ENCODE assay signal across 23 cellular contexts in the genomic region with DNA sequence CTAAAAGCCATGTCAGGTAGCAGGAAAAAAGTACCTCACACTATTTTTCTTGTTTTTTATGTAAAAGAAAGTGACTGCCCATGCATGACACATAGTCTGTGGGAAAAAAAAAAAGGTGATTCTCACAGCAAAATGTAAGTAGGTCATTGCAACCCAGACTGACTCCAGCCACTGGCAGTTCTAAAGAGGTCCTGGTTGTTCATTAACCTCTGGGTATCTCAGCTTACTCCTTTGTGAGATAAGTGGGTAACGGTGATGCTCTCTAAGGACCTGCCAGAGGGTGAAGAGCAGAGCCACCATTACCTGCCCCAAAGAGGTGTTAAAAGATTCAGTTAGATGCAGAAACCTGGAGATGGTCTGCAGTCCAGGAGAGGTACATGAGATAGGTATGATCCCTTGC.
DNase-seq lines count a peak whose midpoint lies in the region; ATAC-seq, FAIRE-seq and TF ChIP-seq lines count a peak whose summit lies in the region.
"Had no signal": no experiment of that assay in that cellular context is flagged by ENCODE, and none has a peak within 500 bp of the region (broad histone marks: within the 10 kb centered on the region; RNA-seq: fewer than 3 reads in every experiment).

No MANE protein-coding gene starts in this region.

- H3K27me3 Mint-ChIP-seq in activated CD4-positive, alpha-beta T cell treated with anti-CD3 and anti-CD28 coated beads, Interleukin-2, amount 10 ng/mL, durations not matched to agents 24 days and 14 days, result no peaks in the 10 kb centered on the region
- H3K27me3 Mint-ChIP-seq in MCF 10A (ENCODE audit: insufficient read depth, unreplicated experiment), result no peaks in the 10 kb centered on the region

- H3K36me3 ChIP-seq in right lobe of liver, result no peaks in the 10 kb centered on the region
- H3K36me3 ChIP-seq in HepG2 (replicated peaks in 1 of 2; ENCODE audit: control insufficient read depth in 1 of 2, insufficient read depth in 2 of 2, low read length in 2 of 2), result no peaks in the 10 kb centered on the region
- H3K36me3 ChIP-seq in mesodermal cell (ENCODE audit: control insufficient read depth, insufficient read depth, low read length), result no peaks in the 10 kb centered on the region

- H3K27me3 ChIP-seq in right lobe of liver (no peaks in the 10 kb centered on the region), HepG2 (ENCODE audit: control insufficient read depth in 1 of 2, insufficient read depth in 2 of 2, low read length in 2 of 2) (peaks cover 0 to 3% of the 10 kb centered on the region in 2 experiments; a peak in 2 of 5 replicates)

- no peaks in the 10 kb centered on the region for H4K20me1 ChIP-seq in HepG2 (ENCODE audit: insufficient read depth, low read length)

- H3K4me2 ChIP-seq in HepG2 (ENCODE audit: low read depth, low read length), result no peak overlapping the region
- H3K4me2 ChIP-seq: SK-N-SH had no signal

- BruUV-seq in HepG2 (replicated peaks; lab: Mats Ljungman, UMichigan), result no TSS peak
- BruUV-seq in MCF 10A (replicated peaks; lab: Mats Ljungman, UMichigan), result no TSS peak

- peaks cover 0 to 19% (median 0%) of the 10 kb centered on the region in 4 donors for H3K4me1 ChIP-seq in right lobe of liver
- no peaks in the 10 kb centered on the region for H3K4me1 ChIP-seq in HepG2 (ENCODE audit: insufficient read depth, low read length)
- peaks cover 7% of the 10 kb centered on the region for H3K4me1 ChIP-seq in mesodermal cell (ENCODE audit: control insufficient read depth, insufficient read depth, low read length, poor library complexity, severe bottlenecking)

- H3K27ac Mint-ChIP-seq in activated CD4-positive, alpha-beta T cell treated with anti-CD3 and anti-CD28 coated beads, Interleukin-2, amount 10 ng/mL, durations not matched to agents 24 days and 14 days, result no peak overlapping the region
- H3K27ac Mint-ChIP-seq in MCF 10A (ENCODE audit: low read depth, unreplicated experiment), result no peak overlapping the region

- H3K4me1 Mint-ChIP-seq in activated CD4-positive, alpha-beta T cell treated with anti-CD3 and anti-CD28 coated beads, Interleukin-2, amount 10 ng/mL, durations not matched to agents 24 days and 14 days, result no peaks in the 10 kb centered on the region
- H3K4me1 Mint-ChIP-seq in MCF 10A (ENCODE audit: insufficient read depth, unreplicated experiment), result no peaks in the 10 kb centered on the region

- TF ChIP-seq CTCF in right lobe of liver (IDR thresholded peaks at IDR 0.05) (no peak), HepG2 (CRISPR knock-in tag; IDR thresholded peaks at IDR 0.05) (no peak), MCF 10A (IDR thresholded peaks at IDR 0.05; ENCODE audit: unreplicated experiment) (no peak)

- TF ChIP-seq POLR2A in right lobe of liver (IDR thresholded peaks at IDR 0.05), result no peak
- TF ChIP-seq POLR2A in HepG2 (IDR thresholded peaks at IDR 0.05; ENCODE audit: insufficient read depth in 1 of 2, low read depth in 2 of 2, low read length in 2 of 2), result no peak

- POLR2A ChIA-PET in HepG2 (lab: Yijun Ruan, JAX), result no interaction called here
- POLR2A ChIA-PET in MCF 10A (lab: Yijun Ruan, JAX), result no interaction called here

- TF ChIP-seq RAD21 in HepG2 (CRISPR knock-in tag; IDR thresholded peaks at IDR 0.05), result no peak

- no peak overlapping the region for H3K9ac ChIP-seq in HepG2 (ENCODE audit: insufficient read depth, low read depth, low read length)
- H3K9ac ChIP-seq: SK-N-SH had no signal

- intact Hi-C loops in right lobe of liver (cut with DNase I) (no loop called here), HepG2 (cut with micrococcal nuclease; ENCODE audit: unreplicated experiment) (no loop called here), MCF 10A (cut with micrococcal nuclease) (no loop called here)
- intact Hi-C loops in activated CD4-positive, alpha-beta T cell treated with anti-CD3 and anti-CD28 coated beads, Interleukin-2, amount 10 ng/mL, durations not matched to agents 24 days and 14 days (cut with micrococcal nuclease), result no loop called here

- H3K9me3 ChIP-seq in right lobe of liver (no peaks in the 10 kb centered on the region), HepG2 (ENCODE audit: low read length) (no peaks in the 10 kb centered on the region), mesodermal cell (ENCODE audit: control insufficient read depth, low read length) (no peaks in the 10 kb centered on the region)
- H3K9me3 ChIP-seq: SK-N-SH had no signal

- H3K36me3 Mint-ChIP-seq in activated CD4-positive, alpha-beta T cell treated with anti-CD3 and anti-CD28 coated beads, Interleukin-2, amount 10 ng/mL, durations not matched to agents 24 days and 14 days (ENCODE audit: low read depth), result no peaks in the 10 kb centered on the region
- peaks cover 6% of the 10 kb centered on the region for H3K36me3 Mint-ChIP-seq in MCF 10A (ENCODE audit: insufficient read depth, unreplicated experiment)

- DNase-seq in right lobe of liver (no peak), HepG2 (ENCODE audit: low spot score) (no peak), GM19239 (ENCODE audit: insufficient read length, low spot score) (no peak), MCF 10A (ENCODE audit: unreplicated experiment) (no peak)
- no peak for DNase-seq in activated CD4-positive, alpha-beta T cell treated with anti-CD3 and anti-CD28 coated beads, Interleukin-2, amount 10 ng/mL, durations not matched to agents 24 days and 14 days
- DNase-seq: 8988T, ACHN, DMS153, H7, Kasumi-1, MV-4-11, NCI-H1105, NCI-H1436 treated with DMSO at 0.1 percent for 48 hours, NCI-H187 treated with DMSO at 0.1 percent for 48 hours, NCI-H2107, NCI-H446, NCI-H524 treated with DMSO at 0.1 percent for 48 hours, NCI-H774, PC-3, SK-N-SH had no signal

- H2AFZ ChIP-seq in HepG2 (ENCODE audit: low read length), result no peak overlapping the region

- TF ChIP-seq EP300 in HepG2 (IDR thresholded peaks at IDR 0.05; ENCODE audit: low read depth in 2 of 2, low read length in 2 of 2), result no peak
- no peak for TF ChIP-seq EP300 in HepG2 (CRISPR knock-in tag; IDR thresholded peaks at IDR 0.05; ENCODE audit: borderline replicate concordance)

- no peak overlapping the region for H3K4me3 ChIP-seq in right lobe of liver
- H3K4me3 ChIP-seq in HepG2 (replicated peaks in 1 of 3; ENCODE audit: insufficient read depth in 1 of 3, low read depth in 2 of 3, low read length in 3 of 3), result no peak overlapping the region
- H3K4me3 ChIP-seq in mesodermal cell (ENCODE audit: extremely low read depth, insufficient read depth, low read length, poor library complexity, severe bottlenecking), result no peak overlapping the region
- H3K4me3 ChIP-seq: K562 had no signal

- 14% methylated on average over 1 of the region's 1 CpG for WGBS in right lobe of liver (ENCODE audit: insufficient coverage, low coverage, low lambda C conversion rate, missing lambda C conversion rate)
- WGBS in HepG2 (ENCODE audit: low lambda C conversion rate), result 0% methylated on average over 1 of the region's 1 CpG
- 100% methylated on average over 1 of the region's 1 CpG for WGBS in mesodermal cell (ENCODE audit: insufficient coverage in 2 of 2), 2 experiments

- CTCF ChIA-PET in HepG2 (lab: Yijun Ruan, JAX; ENCODE audit: low intra/inter-chr PET ratio, low total read pairs) (no interaction called here), MCF 10A (lab: Yijun Ruan, JAX) (interaction anchor here (0.6 kb wide), 1 partner anchor 52 kb away, joined by 3 read pairs; no protein-coding TSS in a partner anchor)

- H3K27ac ChIP-seq in right lobe of liver, result no peak overlapping the region
- no peak overlapping the region for H3K27ac ChIP-seq in HepG2 (ENCODE audit: extremely low read length, insufficient read depth, low read length)
- peak overlapping the region; percentile 10 for H3K27ac ChIP-seq in mesodermal cell (ENCODE audit: low read depth, low read length, severe bottlenecking)

- in situ Hi-C loops in HepG2 (cut with HindIII; ENCODE audit: extremely low pct_ligation_motif_present, low pct_unique_long_range_greater_than_20kb), result loop anchor here (5.0 kb wide), 1 partner anchor 532 kb away; a partner anchor contains a TSS

- no peak overlapping the region for H3K4me3 Mint-ChIP-seq in activated CD4-positive, alpha-beta T cell treated with anti-CD3 and anti-CD28 coated beads, Interleukin-2, amount 10 ng/mL, durations not matched to agents 24 days and 14 days
- no peak overlapping the region for H3K4me3 Mint-ChIP-seq in MCF 10A (ENCODE audit: unreplicated experiment)

- peak in 3 of 4 donors; percentile 25 to 86 (median 49) for ATAC-seq in right lobe of liver
- ATAC-seq in HepG2, result no peak
- ATAC-seq: K562, PC-3 had no signal

- H3K79me2 ChIP-seq in HepG2 (ENCODE audit: insufficient read depth, low read length), result no peaks in the 10 kb centered on the region

- no peaks in the 10 kb centered on the region for H3K9me3 Mint-ChIP-seq in activated CD4-positive, alpha-beta T cell treated with anti-CD3 and anti-CD28 coated beads, Interleukin-2, amount 10 ng/mL, durations not matched to agents 24 days and 14 days
- peaks cover 44% of the 10 kb centered on the region for H3K9me3 Mint-ChIP-seq in MCF 10A (ENCODE audit: unreplicated experiment)

- FAIRE-seq in HepG2 (lab: Jason Lieb, UNC), result no peak
- FAIRE-seq in islet of Langerhans (lab: Jason Lieb, UNC), result peak; percentile 95
- no peak for FAIRE-seq in GM19239 (lab: Jason Lieb, UNC)
- FAIRE-seq: K562 had no signal

TF ChIP-seq in HepG2, 621 proteins besides CTCF, POLR2A, EP300 and RAD21 (continues in another document):
- TF ChIP-seq, protein P1, sequence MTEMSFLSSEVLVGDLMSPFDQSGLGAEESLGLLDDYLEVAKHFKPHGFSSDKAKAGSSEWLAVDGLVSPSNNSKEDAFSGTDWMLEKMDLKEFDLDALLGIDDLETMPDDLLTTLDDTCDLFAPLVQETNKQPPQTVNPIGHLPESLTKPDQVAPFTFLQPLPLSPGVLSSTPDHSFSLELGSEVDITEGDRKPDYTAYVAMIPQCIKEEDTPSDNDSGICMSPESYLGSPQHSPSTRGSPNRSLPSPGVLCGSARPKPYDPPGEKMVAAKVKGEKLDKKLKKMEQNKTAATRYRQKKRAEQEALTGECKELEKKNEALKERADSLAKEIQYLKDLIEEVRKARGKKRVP (CRISPR knock-in tag; IDR thresholded peaks at IDR 0.05), result no peak
- TF ChIP-seq DNMT1 (CRISPR knock-in tag; IDR thresholded peaks at IDR 0.05) (no peak), HOXA7 (CRISPR knock-in tag; IDR thresholded peaks at IDR 0.05) (no peak), ZFYVE20 (CRISPR knock-in tag; IDR thresholded peaks at IDR 0.05; ENCODE audit: borderline replicate concordance, low read depth) (no peak)
